In genomic region chr12:115147916-115148315, GRCh38 we compare ENCODE assay signal across 19 cellular contexts.
DNase-seq lines count a peak whose midpoint lies in the region; ATAC-seq and TF ChIP-seq lines count a peak whose summit lies in the region.
"Had no signal": no experiment of that assay in that cellular context is flagged by ENCODE, and none has a peak within 500 bp of the region (broad histone marks: within the 10 kb centered on the region; RNA-seq: fewer than 3 reads in every experiment).

No MANE protein-coding gene starts in this region.

- WGBS in esophagus muscularis mucosa = 89% methylated on average over 2 of the region's 2 CpGs

- no peaks in the 10 kb centered on the region for H3K4me1 Mint-ChIP-seq in T-cell
- H3K4me1 Mint-ChIP-seq: CD4-positive, CD25-positive, alpha-beta regulatory T cell; IgD-negative memory B cell had no signal

- H3K27ac Mint-ChIP-seq in T-cell = no peak overlapping the region
- H3K27ac Mint-ChIP-seq: CD4-positive, CD25-positive, alpha-beta regulatory T cell; IgD-negative memory B cell had no signal

- TF ChIP-seq POLR2A in esophagus muscularis mucosa (IDR thresholded peaks at IDR 0.05; ENCODE audit: low read depth) = no peak

- CTCF ChIA-PET in T-cell (lab: Charles Lee) = no interaction called here

- TF ChIP-seq CTCF in LNCaP clone FGC (IDR thresholded peaks at IDR 0.05; ENCODE audit: control insufficient read depth, extremely low read depth, insufficient read depth) (no peak), esophagus muscularis mucosa (IDR thresholded peaks at IDR 0.05) (no peak), osteoblast (IDR thresholded peaks at IDR 0.05; ENCODE audit: extremely low read depth, low read depth, low read length) (no peak)

- H3K4me3 ChIP-seq in LNCaP clone FGC (ENCODE audit: low read depth, low read length) (no peak overlapping the region), esophagus muscularis mucosa (no peak overlapping the region), osteoblast (ENCODE audit: insufficient read depth, low read length) (no peak overlapping the region)
- H3K4me3 ChIP-seq: GM12878 had no signal

- ATAC-seq in T-cell (replicated peaks in 1 of 4) = no peak
- ATAC-seq: GM12878, HCT116 had no signal

- H3K9me3 ChIP-seq in esophagus muscularis mucosa (no peaks in the 10 kb centered on the region), osteoblast (ENCODE audit: low read depth, low read length) (no peaks in the 10 kb centered on the region)
- H3K9me3 ChIP-seq: BE2C, Caco-2 had no signal

- no peaks in the 10 kb centered on the region for H3K27me3 Mint-ChIP-seq in T-cell
- H3K27me3 Mint-ChIP-seq: CD4-positive, CD25-positive, alpha-beta regulatory T cell; IgD-negative memory B cell had no signal

- H3K27ac ChIP-seq in esophagus muscularis mucosa (replicated peaks in 1 of 4) = no peak overlapping the region
- H3K27ac ChIP-seq in osteoblast (ENCODE audit: low read depth, low read length) = no peak overlapping the region

- no peaks in the 10 kb centered on the region for H3K36me3 ChIP-seq in esophagus muscularis mucosa
- no peaks in the 10 kb centered on the region for H3K36me3 ChIP-seq in osteoblast (ENCODE audit: insufficient read depth, low read length)
- H3K36me3 ChIP-seq: BE2C had no signal

- H3K36me3 Mint-ChIP-seq in T-cell = no peaks in the 10 kb centered on the region
- H3K36me3 Mint-ChIP-seq: CD4-positive, CD25-positive, alpha-beta regulatory T cell; IgD-negative memory B cell had no signal

- DNase-seq in LNCaP clone FGC (ENCODE audit: low read depth) (peak; percentile 4), esophagus muscularis mucosa (ENCODE audit: extremely low spot score) (peak; percentile 19), osteoblast (ENCODE audit: insufficient read length, low spot score, missing footprints) (peak; percentile 80), T-cell (no peak), iPS-NIHi11 (ENCODE audit: low spot score) (no peak), UCSD-AML1 (lab: John Stamatoyannopoulos, UW; ENCODE audit: unreplicated experiment) (no peak), mesenteric fat pad (ENCODE audit: low spot score) (no peak)
- DNase-seq: ACHN; BE2C; C1 segment of cervical spinal cord; Caco-2; CD4-positive, CD25-positive, alpha-beta regulatory T cell; GF-D8; GOT3; H7; HFFc6 had no signal

- no peaks in the 10 kb centered on the region for H3K27me3 ChIP-seq in esophagus muscularis mucosa
- H3K27me3 ChIP-seq in osteoblast (ENCODE audit: insufficient read depth, low read length) = no peaks in the 10 kb centered on the region
- H3K27me3 ChIP-seq: BE2C had no signal

- peaks cover 0 to 9% (median 6%) of the 10 kb centered on the region in 4 donors for H3K4me1 ChIP-seq in esophagus muscularis mucosa
- peaks cover 15% of the 10 kb centered on the region for H3K4me1 ChIP-seq in osteoblast (ENCODE audit: insufficient read depth, low read length)
- H3K4me1 ChIP-seq: BE2C, Caco-2 had no signal

- no peak overlapping the region for H3K4me2 ChIP-seq in osteoblast (ENCODE audit: insufficient read depth, low read length)

- no peak overlapping the region for H3K4me3 Mint-ChIP-seq in T-cell
- H3K4me3 Mint-ChIP-seq: CD4-positive, CD25-positive, alpha-beta regulatory T cell; HFFc6; IgD-negative memory B cell had no signal

- TF ChIP-seq EP300 in esophagus muscularis mucosa (IDR thresholded peaks at IDR 0.05) = no peak

- peaks cover 10 to 24% (median 18%) of the 10 kb centered on the region in 3 donors for H3K9me3 Mint-ChIP-seq in T-cell

- no peak overlapping the region for H2AFZ ChIP-seq in osteoblast (ENCODE audit: low read length)

- no peaks in the 10 kb centered on the region for H4K20me1 ChIP-seq in osteoblast (ENCODE audit: insufficient read depth, low read length)

- POLR2A ChIA-PET in T-cell (lab: Charles Lee) = interaction anchor here in 1 of 2 donors (0.5 kb wide), 1 partner anchor 30 kb away, joined by 3 read pairs; no protein-coding TSS in a partner anchor

- no peaks in the 10 kb centered on the region for H3K79me2 ChIP-seq in osteoblast (ENCODE audit: insufficient read depth, low read length)

- intact Hi-C loops in esophagus muscularis mucosa (cut with DNase I) = no loop called here

Comparison
In these comparisons a context has a peak if more than half of its experiments do, and no peak if none do; other contexts are left out.
1. DNase-seq: peak in LNCaP clone FGC (single experiment), esophagus muscularis mucosa (single experiment) and osteoblast (single experiment); none in T-cell (0 of 34), iPS-NIHi11 (single experiment), UCSD-AML1 (single experiment) and mesenteric fat pad (single experiment).